ENCODE assay signal across 10 cellular contexts in genomic region chr17:50183439-50184001, GRCh38. TPM values are rescaled to one million over a fixed set of nuclear protein-coding genes. Genes with fewer than 3 reads are reported as not detected.
DNase-seq lines count a peak whose midpoint lies in the region; ATAC-seq and TF ChIP-seq lines count a peak whose summit lies in the region.
"Had no signal": no experiment of that assay in that cellular context is flagged by ENCODE, and none has a peak within 500 bp of the region (broad histone marks: within the 10 kb centered on the region; RNA-seq: fewer than 3 reads in every experiment).

No MANE protein-coding gene starts in this region.

- no peak for TF ChIP-seq EP300 in tibial nerve (IDR thresholded peaks at IDR 0.05)

- peaks cover 0 to 84% (median 16%) of the 10 kb centered on the region in 4 donors for H3K4me1 ChIP-seq in tibial nerve

- peak overlapping the region; percentile 47 for H3K4me3 Mint-ChIP-seq in activated CD8-positive, alpha-beta memory T cell treated with anti-CD3 and anti-CD28 coated beads, Interleukin-2, amount 10 ng/mL, durations not matched to agents 7 days and 5 days

- no peaks in the 10 kb centered on the region for H3K9me3 Mint-ChIP-seq in activated CD8-positive, alpha-beta memory T cell treated with anti-CD3 and anti-CD28 coated beads, Interleukin-2, amount 10 ng/mL, durations not matched to agents 7 days and 5 days (ENCODE audit: low read depth)

- intact Hi-C loops in posterior vena cava (cut with DNase I) = no loop called here

- H3K27ac Mint-ChIP-seq in activated CD8-positive, alpha-beta memory T cell treated with anti-CD3 and anti-CD28 coated beads, Interleukin-2, amount 10 ng/mL, durations not matched to agents 7 days and 5 days = peak overlapping the region; percentile 60

- H3K27ac ChIP-seq in tibial nerve = peak overlapping the region; percentile 43 to 89 (median 72)

- no peak for TF ChIP-seq CTCF in tibial nerve (IDR thresholded peaks at IDR 0.05)

- 52 to 55% methylated on average over 11 of the region's 11 CpGs for WGBS in tibial nerve, 2 donors

- no peaks in the 10 kb centered on the region for H3K27me3 Mint-ChIP-seq in activated CD8-positive, alpha-beta memory T cell treated with anti-CD3 and anti-CD28 coated beads, Interleukin-2, amount 10 ng/mL, durations not matched to agents 7 days and 5 days

- CTCF ChIA-PET in activated CD8-positive, alpha-beta memory T cell treated with anti-CD3 and anti-CD28 coated beads, Interleukin-2, amount 10 ng/mL, durations not matched to agents 7 days and 5 days (lab: Charles Lee) = interaction anchor here (3.2 kb wide), 1 partner anchor 17 kb away, joined by 17 read pairs; the partner anchor contains the start of gene COL1A1

- ATAC-seq in activated CD8-positive, alpha-beta memory T cell treated with anti-CD3 and anti-CD28 coated beads, Interleukin-2, amount 10 ng/mL, durations not matched to agents 7 days and 5 days = peak; percentile 43
- ATAC-seq in SK-N-SH treated with all-trans-retinoic acid at 6 μM for 48 hours = peak; percentile 4
- ATAC-seq in HG02623 (IDR thresholded peaks at IDR 0.05; ENCODE audit: unreplicated experiment) = no peak
- ATAC-seq in GM21381 (IDR thresholded peaks at IDR 0.05; ENCODE audit: unreplicated experiment) = no peak

- no peak overlapping the region for H3K4me3 ChIP-seq in tibial nerve

- H3K27me3 ChIP-seq in tibial nerve = no peaks in the 10 kb centered on the region

- H3K9me3 ChIP-seq in tibial nerve = no peaks in the 10 kb centered on the region

- no peaks in the 10 kb centered on the region for H3K36me3 Mint-ChIP-seq in activated CD8-positive, alpha-beta memory T cell treated with anti-CD3 and anti-CD28 coated beads, Interleukin-2, amount 10 ng/mL, durations not matched to agents 7 days and 5 days

- H3K4me1 Mint-ChIP-seq in activated CD8-positive, alpha-beta memory T cell treated with anti-CD3 and anti-CD28 coated beads, Interleukin-2, amount 10 ng/mL, durations not matched to agents 7 days and 5 days = peaks cover 17% of the 10 kb centered on the region

- TF ChIP-seq POLR2A in tibial nerve (IDR thresholded peaks at IDR 0.05) = no peak

- H3K36me3 ChIP-seq in tibial nerve = peaks cover 0 to 33% (median 0%) of the 10 kb centered on the region in 3 donors

- no peak for DNase-seq in activated CD8-positive, alpha-beta memory T cell treated with anti-CD3 and anti-CD28 coated beads, Interleukin-2, amount 10 ng/mL, durations not matched to agents 7 days and 5 days
- no peak for DNase-seq in activated CD8-positive, alpha-beta memory T cell treated with anti-CD3 and anti-CD28 coated beads, Interleukin-2, amount 50 U/mL, for 48 hours
- DNase-seq in germinal center (ENCODE audit: low spot score) = peak; percentile 37
- no peak for DNase-seq in tibial nerve (ENCODE audit: low spot score in 2 of 2)
- no peak for DNase-seq in posterior vena cava (ENCODE audit: low spot score)
- DNase-seq: activated gamma-delta T cell treated with Interleukin-2 at 50 U/mL for 16 hours had no signal

TF ChIP-seq in SK-N-SH treated with all-trans-retinoic acid at 6 μM for 48 hours, 23 proteins besides CTCF, POLR2A, EP300 and RAD21:
- TF ChIP-seq PPARA (CRISPR knock-in tag; IDR thresholded peaks at IDR 0.05; ENCODE audit: borderline replicate concordance) (no peak), ZFP3 (CRISPR knock-in tag; IDR thresholded peaks at IDR 0.05) (no peak), TSHZ2 (CRISPR knock-in tag; IDR thresholded peaks at IDR 0.05) (no peak)

RNA-seq across cellular contexts. Expression of gene SGCA, which starts 17.7 kb away (rescaled TPM):
- under 1 TPM in 1 of 2 experiments, not detected in 1; 0.23 TPM for total RNA-seq in activated CD8-positive, alpha-beta memory T cell treated with anti-CD3 and anti-CD28 coated beads, Interleukin-2, amount 10 ng/mL, durations not matched to agents 7 days and 5 days
- total RNA-seq in tibial nerve = 1 to 10 TPM; 1.8 to 7.8 (median 4.9) TPM
- total RNA-seq in posterior vena cava = 10 to 100 TPM; 87.9 to 99.0 TPM
- total RNA-seq: renal cortical epithelial cell had no signal

RNA-seq across cellular contexts. Expression of gene COL1A1, which starts 17.9 kb away (rescaled TPM):
- total RNA-seq in activated CD8-positive, alpha-beta memory T cell treated with anti-CD3 and anti-CD28 coated beads, Interleukin-2, amount 10 ng/mL, durations not matched to agents 7 days and 5 days = 1 to 10 TPM in 1 of 2 experiments, under 1 TPM in 1; 0.67 to 1.6 TPM
- 100 to 1,000 TPM in 1 of 4 donors, 10 to 100 TPM in 3; 31.5 to 185 (median 73.0) TPM for total RNA-seq in tibial nerve
- total RNA-seq in posterior vena cava = 1,000 to 10,000 TPM in 1 of 2 donors, 100 to 1,000 TPM in 1; 456 to 1,821 TPM

RNA-seq across cellular contexts. Expression of gene PPP1R9B, which starts 33.0 kb away (rescaled TPM):
- 100 to 1,000 TPM; 108 to 121 TPM for total RNA-seq in activated CD8-positive, alpha-beta memory T cell treated with anti-CD3 and anti-CD28 coated beads, Interleukin-2, amount 10 ng/mL, durations not matched to agents 7 days and 5 days
- total RNA-seq in tibial nerve = 10 to 100 TPM; 28.4 to 54.9 (median 36.9) TPM
- total RNA-seq in posterior vena cava = 10 to 100 TPM; 51.4 to 53.7 TPM

RNA-seq across cellular contexts. Expression of gene SAMD14, which starts 53.6 kb away (rescaled TPM):
- 1 to 10 TPM in 1 of 2 experiments, under 1 TPM in 1; 0.35 to 1.1 TPM for total RNA-seq in activated CD8-positive, alpha-beta memory T cell treated with anti-CD3 and anti-CD28 coated beads, Interleukin-2, amount 10 ng/mL, durations not matched to agents 7 days and 5 days
- total RNA-seq in tibial nerve = 1 to 10 TPM in 2 of 4 donors, under 1 TPM in 2; 0.63 to 1.5 (median 1.1) TPM
- total RNA-seq in posterior vena cava = 1 to 10 TPM; 6.6 to 6.7 TPM

Comparison
In these comparisons a context has a peak if more than half of its experiments do, and no peak if none do; other contexts are left out.
1. ATAC-seq: peak in activated CD8-positive, alpha-beta memory T cell treated with anti-CD3 and anti-CD28 coated beads, Interleukin-2, amount 10 ng/mL, durations not matched to agents 7 days and 5 days (single experiment) and SK-N-SH treated with all-trans-retinoic acid at 6 μM for 48 hours (single experiment); none in HG02623 (single experiment) and GM21381 (single experiment).
2. RNA of gene SGCA, which starts 17.7 kb away (total RNA-seq): 87.9 to 99.0 TPM in posterior vena cava; 1.8 to 7.8 TPM in tibial nerve and 0.23 TPM in activated CD8-positive, alpha-beta memory T cell treated with anti-CD3 and anti-CD28 coated beads, Interleukin-2, amount 10 ng/mL, durations not matched to agents 7 days and 5 days; every median in the first group is over 10 times any median in the second.
3. RNA of gene COL1A1, which starts 17.9 kb away (total RNA-seq): 456 to 1,821 TPM in posterior vena cava and 31.5 to 185 TPM in tibial nerve; 0.67 to 1.6 TPM in activated CD8-positive, alpha-beta memory T cell treated with anti-CD3 and anti-CD28 coated beads, Interleukin-2, amount 10 ng/mL, durations not matched to agents 7 days and 5 days; every median in the first group is over 10 times any median in the second.